Comparison of ENCODE assay signal across 9 cellular contexts in genomic region chr13:72839831-72840426, GRCh38. TPM values are rescaled to one million over a fixed set of nuclear protein-coding genes. Genes with fewer than 3 reads are reported as not detected.
A peak's percentile ranks its signal among the peaks of the same experiment; 100 is the strongest.
DNase-seq lines count a peak whose midpoint lies in the region; ATAC-seq and TF ChIP-seq lines count a peak whose summit lies in the region.
"Had no signal": no experiment of that assay in that cellular context is flagged by ENCODE, and none has a peak within 500 bp of the region (broad histone marks: within the 10 kb centered on the region; RNA-seq: fewer than 3 reads in every experiment).

No MANE protein-coding gene starts in this region.

- CTCF ChIA-PET in T-cell (lab: Charles Lee): interaction anchor here (0.6 to 1.4 kb wide), 6 partner anchors 16 to 871 kb away, joined by 3 to 4 read pairs (median 4); no protein-coding TSS in a partner anchor

- H3K9me3 Mint-ChIP-seq in T-cell: no peaks in the 10 kb centered on the region

- H3K27me3 ChIP-seq in heart left ventricle (no peaks in the 10 kb centered on the region), right atrium auricular region (no peaks in the 10 kb centered on the region), HAP-1 (ENCODE audit: low read depth) (no peaks in the 10 kb centered on the region), lower lobe of right lung (ENCODE audit: low read depth) (no peaks in the 10 kb centered on the region), tibial nerve (no peaks in the 10 kb centered on the region)
- H3K27me3 ChIP-seq: neutrophil had no signal

- ATAC-seq in heart left ventricle (peak; percentile 10 to 69 (median 61)), T-cell (replicated peaks in 1 of 4) (peak in 3 of 4 experiments; percentile 36 to 52 (median 50)), lower lobe of right lung (peak; percentile 72 to 88)

- intact Hi-C loops in heart left ventricle (cut with DNase I) (loop anchor here in 6 of 10 donors (2.0 to 10.0 kb wide), 3 partner anchors 865 to 869 kb away; no protein-coding TSS in a partner anchor), lower lobe of right lung (cut with DNase I) (no loop called here)

- peak in 1 of 5 donors; percentile 35 for DNase-seq in heart left ventricle
- DNase-seq in right atrium auricular region (ENCODE audit: low spot score): no peak
- DNase-seq in HAP-1 (ENCODE audit: low spot score in 2 of 2): peak; percentile 62 to 70
- DNase-seq in LHCN-M2 (ENCODE audit: low read depth): peak; percentile 41
- DNase-seq in T-cell: peak in 23 of 34 experiments; percentile 2 to 42 (median 18)
- DNase-seq in central memory CD4-positive, alpha-beta T cell: peak; percentile 7
- no peak for DNase-seq in lower lobe of right lung
- no peak for DNase-seq in tibial nerve (ENCODE audit: low spot score in 2 of 2)

- H3K27ac ChIP-seq in heart left ventricle (no peak overlapping the region), right atrium auricular region (no peak overlapping the region), lower lobe of right lung (no peak overlapping the region), tibial nerve (no peak overlapping the region)
- H3K27ac ChIP-seq: neutrophil had no signal

- no peak overlapping the region for H3K4me3 ChIP-seq in heart left ventricle
- no peak overlapping the region for H3K4me3 ChIP-seq in right atrium auricular region
- no peak overlapping the region for H3K4me3 ChIP-seq in HAP-1
- H3K4me3 ChIP-seq in lower lobe of right lung: no peak overlapping the region
- H3K4me3 ChIP-seq in tibial nerve: no peak overlapping the region

- peaks cover 33% of the 10 kb centered on the region for H3K36me3 Mint-ChIP-seq in T-cell

- no peaks in the 10 kb centered on the region for H3K4me1 ChIP-seq in heart left ventricle
- H3K4me1 ChIP-seq in right atrium auricular region: no peaks in the 10 kb centered on the region
- H3K4me1 ChIP-seq in HAP-1: peaks cover 3% of the 10 kb centered on the region
- no peaks in the 10 kb centered on the region for H3K4me1 ChIP-seq in lower lobe of right lung
- H3K4me1 ChIP-seq in tibial nerve: no peaks in the 10 kb centered on the region

- 86 to 98% (median 90%) methylated on average over 1 of the region's 1 CpG for WGBS in heart left ventricle, 4 donors
- WGBS in tibial nerve, 2 donors: 86 to 96% methylated on average over 1 of the region's 1 CpG

- no peak for TF ChIP-seq POLR2A in heart left ventricle (IDR thresholded peaks at IDR 0.05)
- TF ChIP-seq POLR2A in tibial nerve (IDR thresholded peaks at IDR 0.05): no peak

- in situ Hi-C loops in HAP-1 (cut with MboI; ENCODE audit: low sequenced_read_pairs): loop anchor here (25.0 kb wide), 2 partner anchors 222 to 572 kb away; partner anchors contain the start of gene KLF5

- TF ChIP-seq CTCF in heart left ventricle (IDR thresholded peaks at IDR 0.05): peak; percentile 39 to 66 (median 50)
- TF ChIP-seq CTCF in right atrium auricular region (IDR thresholded peaks at IDR 0.05): peak in 1 of 2 donors; percentile 71
- TF ChIP-seq CTCF in lower lobe of right lung (IDR thresholded peaks at IDR 0.05): peak; percentile 64
- peak; percentile 23 to 38 (median 31) for TF ChIP-seq CTCF in tibial nerve (IDR thresholded peaks at IDR 0.05)

- H3K4me3 Mint-ChIP-seq in T-cell: no peak overlapping the region

- POLR2A ChIA-PET in T-cell (lab: Charles Lee): no interaction called here

- TF ChIP-seq EP300 in tibial nerve (IDR thresholded peaks at IDR 0.05): no peak

- H3K27ac Mint-ChIP-seq in T-cell: no peak overlapping the region

- H3K36me3 ChIP-seq in heart left ventricle (peaks cover 0 to 73% (median 21%) of the 10 kb centered on the region in 9 donors), right atrium auricular region (peaks cover 6% of the 10 kb centered on the region), HAP-1 (replicated peaks) (peaks cover 9% of the 10 kb centered on the region), lower lobe of right lung (peaks cover 35% of the 10 kb centered on the region), tibial nerve (peaks cover 0 to 56% (median 2%) of the 10 kb centered on the region in 3 donors)

- H3K4me1 Mint-ChIP-seq in T-cell: no peaks in the 10 kb centered on the region

- H3K9me3 ChIP-seq in heart left ventricle (no peaks in the 10 kb centered on the region), right atrium auricular region (no peaks in the 10 kb centered on the region), HAP-1 (no peaks in the 10 kb centered on the region), lower lobe of right lung (no peaks in the 10 kb centered on the region), tibial nerve (no peaks in the 10 kb centered on the region)
- H3K9me3 ChIP-seq: neutrophil had no signal

- H3K27me3 Mint-ChIP-seq in T-cell: no peaks in the 10 kb centered on the region

RNA-seq across cellular contexts. Expression of gene PIBF1, which starts 58.0 kb away (rescaled TPM):
- total RNA-seq in heart left ventricle (10 to 100 TPM in 7 of 9 donors, 1 to 10 TPM in 2; 7.6 to 24.1 (median 12.8) TPM), right atrium auricular region (10 to 100 TPM in 1 of 2 donors, 1 to 10 TPM in 1; 9.4 to 17.1 TPM), LHCN-M2 (2014; rRNA removed) (14.4 and 15.6 TPM in 2 replicates), T-cell (10 to 100 TPM; 29.4 to 36.5 (median 34.8) TPM), lower lobe of right lung (28.3 TPM), tibial nerve (10 to 100 TPM; 19.4 to 63.8 (median 40.2) TPM)
- polyA plus RNA-seq in heart left ventricle: 10 to 100 TPM in 1 of 2 donors, 1 to 10 TPM in 1; 9.1 to 12.9 TPM
- 2.8 TPM for polyA plus RNA-seq in LHCN-M2 (2012)

RNA-seq across cellular contexts. Expression of gene DIS3, which starts 58.2 kb away (rescaled TPM):
- 10 to 100 TPM; 13.9 to 22.2 (median 17.7) TPM for total RNA-seq in heart left ventricle
- polyA plus RNA-seq in heart left ventricle: 10 to 100 TPM in 1 of 2 donors, 1 to 10 TPM in 1; 4.8 to 14.6 TPM
- total RNA-seq in right atrium auricular region: 10 to 100 TPM; 10.5 to 12.3 TPM
- total RNA-seq in LHCN-M2 (2014; rRNA removed): 39.7 and 42.4 TPM in 2 replicates
- polyA plus RNA-seq in LHCN-M2 (2012): 8.7 TPM
- total RNA-seq in T-cell: 10 to 100 TPM; 30.4 to 37.5 (median 36.8) TPM
- 25.6 TPM for total RNA-seq in lower lobe of right lung
- total RNA-seq in tibial nerve: 10 to 100 TPM; 28.0 to 37.4 (median 30.8) TPM

Comparison
In these comparisons a context has a peak if more than half of its experiments do, and no peak if none do; other contexts are left out.
1. DNase-seq: peak in HAP-1 (2 of 2), LHCN-M2 (single experiment), T-cell (23 of 34) and central memory CD4-positive, alpha-beta T cell (single experiment); none in right atrium auricular region (single experiment), lower lobe of right lung (single experiment) and tibial nerve (0 of 2).
2. Peak in every context shown above with its lines, with median percentiles within 50 percentile points of each other: ATAC-seq.